In the genomic region with DNA sequence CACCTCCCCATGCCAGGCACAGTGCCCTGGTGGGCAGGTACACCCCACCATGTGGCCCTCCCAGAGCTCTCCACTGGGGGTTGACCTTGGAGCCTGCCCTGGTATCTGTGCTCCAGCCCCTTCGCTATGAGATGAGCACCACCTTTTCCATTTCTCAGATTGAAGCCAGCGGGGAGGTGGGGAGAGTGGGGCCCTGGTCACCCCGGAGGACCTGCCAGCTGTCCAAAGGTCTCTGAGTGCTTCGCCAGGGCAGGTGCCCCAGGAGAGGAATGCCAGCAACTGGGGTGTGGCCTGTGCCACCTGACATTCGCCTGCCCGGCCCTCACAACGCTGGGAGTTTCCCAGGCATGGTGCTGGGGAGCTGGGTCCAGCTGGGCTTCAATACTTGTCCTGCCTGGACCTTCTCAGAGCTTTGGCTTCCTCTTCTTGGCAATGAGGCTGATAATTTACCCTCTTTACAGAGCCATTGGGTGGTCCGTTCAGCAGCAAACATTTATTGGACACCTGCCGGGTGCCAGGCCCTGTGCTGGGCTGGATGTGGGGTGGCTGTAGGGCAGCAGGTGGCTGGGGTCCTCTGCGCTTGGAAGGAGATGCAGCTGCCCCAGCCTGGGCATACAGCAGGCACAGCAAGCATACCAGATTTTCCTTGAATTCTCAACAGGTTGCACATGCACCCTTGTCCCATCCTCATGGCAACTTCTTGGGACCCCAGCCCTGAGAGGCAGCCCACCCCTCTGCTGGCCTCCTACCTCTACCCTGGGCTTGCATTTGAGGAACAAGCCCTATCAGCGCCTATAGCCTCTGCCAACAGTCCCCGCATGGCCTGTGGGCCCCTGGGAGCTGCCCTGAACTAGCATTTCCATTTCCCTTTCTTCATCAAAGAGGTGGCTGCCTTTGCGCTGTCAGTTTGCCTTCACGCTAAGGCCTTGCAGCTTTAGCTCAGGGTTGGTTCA, we compare ENCODE assay signal across 23 cellular contexts. TPM values are rescaled to one million over a fixed set of nuclear protein-coding genes. Genes with fewer than 3 reads are reported as not detected.
A peak's percentile ranks its signal among the peaks of the same experiment; 100 is the strongest.
DNase-seq lines count a peak whose midpoint lies in the region; ATAC-seq, FAIRE-seq and TF ChIP-seq lines count a peak whose summit lies in the region.
"Had no signal": no experiment of that assay in that cellular context is flagged by ENCODE, and none has a peak within 500 bp of the region (broad histone marks: within the 10 kb centered on the region; RNA-seq: fewer than 3 reads in every experiment).

No MANE protein-coding gene starts in this region.

- no peaks in the 10 kb centered on the region for H3K79me2 ChIP-seq in K562 (ENCODE audit: control insufficient read depth, insufficient read depth, low read length)

- whole genome bisulfite sequencing in K562 (ENCODE audit: insufficient coverage, low coverage, missing lambda C conversion rate) = 33% methylated on average over 13 of the region's 14 CpGs

- no peak for TF ChIP-seq POLR2A in K562 (conservative IDR thresholded peaks at IDR 0.05)

- peaks cover 3% of the 10 kb centered on the region for H3K9me1 ChIP-seq in K562 (ENCODE audit: control insufficient read depth, insufficient read depth, low read length)

- in situ Hi-C loops in K562 (cut with MboI) = no loop called here

- DNase-seq in activated T-cell treated with anti-CD3 and anti-CD28 coated beads, Interleukin-2, amount 50 U/mL, for 24 hours = peak; percentile 25
- no peak for DNase-seq in activated T-cell treated with anti-CD3 and anti-CD28 coated beads, Interleukin-2, amount 50 U/mL, for 1 hour
- DNase-seq in K562 (ENCODE audit: extremely low read depth in 1 of 4, low spot score in 3 of 4) (no peak), mesenteric fat pad (ENCODE audit: low spot score) (peak; percentile 80), kidney glomerular epithelial cell (lab: John Stamatoyannopoulos, UW) (no peak)
- no peak for DNase-seq in activated CD4-positive, alpha-beta T cell treated with anti-CD3 and anti-CD28 coated beads for 1 hour
- DNase-seq in activated naive CD4-positive, alpha-beta T cell treated with Interleukin-2 at 50 U/mL for 16 hours = no peak
- DNase-seq: activated CD8-positive, alpha-beta T cell treated with anti-CD3 and anti-CD28 coated beads for 36 hours; brain microvascular endothelial cell; C1 segment of cervical spinal cord; cortex of kidney; heart left ventricle; NCI-H1105; NCI-H2107; NCI-H524; SHP77; T-helper 1 cell had no signal

- peak overlapping the region; percentile 54; the same call in 1 of the 2 replicates for H2AFZ ChIP-seq in K562 (ENCODE audit: low read depth, low read length)

- H3K4me3 Mint-ChIP-seq in activated T-cell treated with anti-CD3 and anti-CD28 coated beads, Interleukin-2, amount 50 U/mL, for 24 hours = no peak overlapping the region
- H3K4me3 Mint-ChIP-seq: activated CD8-positive, alpha-beta T cell treated with anti-CD3 and anti-CD28 coated beads for 36 hours; activated T-helper 17 cell treated with anti-CD3 and anti-CD28 coated beads, Interleukin-2, amount 50 U/mL, for 72 hours; naive thymus-derived CD4-positive, alpha-beta T cell had no signal

- H3K4me3 ChIP-seq in K562 = no peak overlapping the region
- H3K4me3 ChIP-seq: heart left ventricle had no signal

- H3K4me1 Mint-ChIP-seq in activated T-cell treated with anti-CD3 and anti-CD28 coated beads, Interleukin-2, amount 50 U/mL, for 24 hours (ENCODE audit: low read depth) = peaks cover 28% of the 10 kb centered on the region

- H3K9ac ChIP-seq in K562 (ENCODE audit: insufficient read depth in 1 of 2, low read depth in 2 of 2, low read length in 2 of 2) = peak overlapping the region in 1 of 2 experiments; percentile 35; a peak in 2 of 4 replicates

- intact Hi-C loops in K562 (cut with micrococcal nuclease) = loop anchor here (10.0 kb wide), 1 partner anchor 677 kb away; no protein-coding TSS in a partner anchor

- H3K9me3 ChIP-seq in K562 (replicated peaks; ENCODE audit: control insufficient read depth, insufficient read depth, low read depth, low read length) = no peaks in the 10 kb centered on the region; the same call in 1 of the 2 replicates
- H3K9me3 ChIP-seq: heart left ventricle had no signal

- no peak overlapping the region for H3K27ac Mint-ChIP-seq in activated T-cell treated with anti-CD3 and anti-CD28 coated beads, Interleukin-2, amount 50 U/mL, for 24 hours
- H3K27ac Mint-ChIP-seq: activated CD8-positive, alpha-beta T cell treated with anti-CD3 and anti-CD28 coated beads for 36 hours; activated T-helper 17 cell treated with anti-CD3 and anti-CD28 coated beads, Interleukin-2, amount 50 U/mL, for 72 hours; naive thymus-derived CD4-positive, alpha-beta T cell had no signal

- CTCF ChIA-PET in K562 (lab: Yijun Ruan, JAX; ENCODE audit: low intra/inter-chr PET ratio) = no interaction called here

- no peaks in the 10 kb centered on the region for H3K27me3 Mint-ChIP-seq in activated T-cell treated with anti-CD3 and anti-CD28 coated beads, Interleukin-2, amount 50 U/mL, for 24 hours
- H3K27me3 Mint-ChIP-seq: activated CD8-positive, alpha-beta T cell treated with anti-CD3 and anti-CD28 coated beads for 36 hours; activated T-helper 17 cell treated with anti-CD3 and anti-CD28 coated beads, Interleukin-2, amount 50 U/mL, for 72 hours had no signal

- TF ChIP-seq EP300 in K562 (IDR thresholded peaks at IDR 0.05; ENCODE audit: low read length) = no peak

- FAIRE-seq in K562 (lab: Jason Lieb, UNC) = peak; percentile 62

- no peaks in the 10 kb centered on the region for H4K20me1 ChIP-seq in K562 (replicated peaks; ENCODE audit: control insufficient read depth, insufficient read depth, low read length)

- H3K4me2 ChIP-seq in K562 (ENCODE audit: insufficient read depth, low read length) = no peak overlapping the region

- H3K9me3 Mint-ChIP-seq in activated T-cell treated with anti-CD3 and anti-CD28 coated beads, Interleukin-2, amount 50 U/mL, for 24 hours = no peaks in the 10 kb centered on the region
- H3K9me3 Mint-ChIP-seq: activated T-helper 17 cell treated with anti-CD3 and anti-CD28 coated beads, Interleukin-2, amount 50 U/mL, for 72 hours had no signal

- no TSS peak for BruUV-seq in K562 (replicated peaks; lab: Mats Ljungman, UMichigan)

- no peak for TF ChIP-seq CTCF in K562 (IDR thresholded peaks at IDR 0.05 in 2 of 3, conservative IDR thresholded peaks at IDR 0.05 in 1 of 3; ENCODE audit: insufficient read depth in 2 of 3, low read depth in 1 of 3, low read length in 3 of 3)

- H3K4me1 ChIP-seq in K562 (replicated peaks in 1 of 2; ENCODE audit: control insufficient read depth in 2 of 2, insufficient read depth in 2 of 2, low read length in 2 of 2) = peaks cover 22 to 30% of the 10 kb centered on the region in 2 experiments

- peaks cover 2% of the 10 kb centered on the region for H3K36me3 Mint-ChIP-seq in activated T-cell treated with anti-CD3 and anti-CD28 coated beads, Interleukin-2, amount 50 U/mL, for 24 hours (ENCODE audit: low read depth)

- TF ChIP-seq RAD21 in K562 (CRISPR knock-in tag; conservative IDR thresholded peaks at IDR 0.05 in 1 of 2, IDR thresholded peaks at IDR 0.05 in 1 of 2) = no peak

- H3K27me3 ChIP-seq in K562 (ENCODE audit: control insufficient read depth in 2 of 2, insufficient read depth in 2 of 2, low read length in 2 of 2) = no peaks in the 10 kb centered on the region
- H3K27me3 ChIP-seq: brain microvascular endothelial cell, heart left ventricle had no signal

- H3K36me3 ChIP-seq in K562 (ENCODE audit: control insufficient read depth, insufficient read depth, low read length) = no peaks in the 10 kb centered on the region
- H3K36me3 ChIP-seq: brain microvascular endothelial cell, heart left ventricle had no signal

- POLR2A ChIA-PET in K562 (lab: Yijun Ruan, JAX) = interaction anchor here (0.6 to 1.6 kb wide), 2 partner anchors 8 to 92 kb away, joined by 3 to 5 read pairs; no protein-coding TSS in a partner anchor

- ATAC-seq in K562 = no peak
- no peak for ATAC-seq in GM19397 (IDR thresholded peaks at IDR 0.05; ENCODE audit: unreplicated experiment)
- ATAC-seq: activated CD8-positive, alpha-beta T cell treated with anti-CD3 and anti-CD28 coated beads for 36 hours; activated T-helper 17 cell treated with anti-CD3 and anti-CD28 coated beads, Interleukin-2, amount 50 U/mL, for 72 hours; heart left ventricle; naive thymus-derived CD4-positive, alpha-beta T cell had no signal

- no peak overlapping the region for H3K27ac ChIP-seq in K562 (ENCODE audit: extremely low read depth, low read depth, low read length)
- H3K27ac ChIP-seq: brain microvascular endothelial cell, heart left ventricle had no signal

RNA-seq across cellular contexts. Expression of a gene that starts 5.7 kb away (rescaled TPM):
- 0.58 and 3.1 TPM in 2 replicates for total RNA-seq in K562 (2011; cell fraction: chromatin; rRNA removed; ENCODE audit: low replicate concordance)
- 1.8 and 2.0 TPM in 2 replicates for total RNA-seq in K562 (2011; cell fraction: nucleolus; rRNA removed)
- total RNA-seq in K562 (2011; cell fraction: nucleoplasm; rRNA removed) = 0.81 and 1.7 TPM in 2 replicates
- total RNA-seq in K562 (2014; rRNA removed) = 0.41 and 0.49 TPM in 2 replicates
- total RNA-seq in K562 (2014; rRNA removed; fragmentation: Illumina TruSeq; extraction: Trizol) = 0.07 TPM in 1 of 2 replicates, not detected in the other
- total RNA-seq in K562 (2015; rRNA removed; fragmentation: Illumina TruSeq; extraction: Trizol) = 0.18 and 0.19 TPM in 2 replicates
- total RNA-seq in K562 (2021) = 0.80 and 0.98 TPM in 2 replicates
- 0.35 and 0.39 TPM in 2 replicates for polyA plus RNA-seq in K562 (2011; rRNA removed)
- 0.18 and 0.63 TPM in 2 replicates for polyA plus RNA-seq in K562 (2011; cell fraction: cytosol; rRNA removed)
- 2.9 and 5.1 TPM in 2 replicates for polyA plus RNA-seq in K562 (2011; cell fraction: nucleus; rRNA removed)
- polyA plus RNA-seq in K562 (2012) = 0.76 and 3.9 TPM in 2 replicates
- polyA plus RNA-seq in K562 (2014; fragmentation: Illumina TruSeq; extraction: Trizol) = 0.21 and 0.22 TPM in 2 replicates
- under 1 TPM in 1 of 2 experiments, not detected in 1; 0.06 TPM for polyA plus RNA-seq in K562 (2014; fragmentation: Nextera tagmentation; extraction: Ambion mirVana)
- polyA plus RNA-seq in K562 (2014; rRNA removed) = 0.20 and 0.76 TPM in 2 replicates
- 0.15 and 0.46 TPM in 2 replicates for polyA minus RNA-seq in K562 (2011; rRNA and poly(A)+ RNA removed)
- not detected in 2 replicates for polyA minus RNA-seq in K562 (2011; cell fraction: cytosol; rRNA and poly(A)+ RNA removed)
- polyA minus RNA-seq in K562 (2011; cell fraction: nucleus; rRNA and poly(A)+ RNA removed) = 0.81 TPM in 1 of 2 replicates, not detected in the other
- 1.3 TPM for total RNA-seq in mesenteric fat pad
- total RNA-seq: A673, H4, lung microvascular endothelial cell had no signal

RNA-seq across cellular contexts. Expression of a gene that starts 38.2 kb away (rescaled TPM):
- 36.2 and 42.2 TPM in 2 replicates for total RNA-seq in K562 (2011; cell fraction: chromatin; rRNA removed; ENCODE audit: low replicate concordance)
- 17.0 and 25.8 TPM in 2 replicates for total RNA-seq in K562 (2011; cell fraction: nucleolus; rRNA removed)
- total RNA-seq in K562 (2011; cell fraction: nucleoplasm; rRNA removed) = 19.2 and 23.9 TPM in 2 replicates
- total RNA-seq in K562 (2014; rRNA removed) = 2.2 TPM in 2 replicates
- 3.6 and 5.0 TPM in 2 replicates for total RNA-seq in K562 (2014; rRNA removed; fragmentation: Illumina TruSeq; extraction: Trizol)
- total RNA-seq in K562 (2015; rRNA removed; fragmentation: Illumina TruSeq; extraction: Trizol) = 6.7 and 6.8 TPM in 2 replicates
- total RNA-seq in K562 (2021) = 4.0 and 4.5 TPM in 2 replicates
- 6.1 and 7.1 TPM in 2 replicates for polyA plus RNA-seq in K562 (2011; rRNA removed)
- 1.4 and 2.2 TPM in 2 replicates for polyA plus RNA-seq in K562 (2011; cell fraction: cytosol; rRNA removed)
- polyA plus RNA-seq in K562 (2011; cell fraction: nucleus; rRNA removed) = 22.7 and 23.4 TPM in 2 replicates
- 5.3 and 10.9 TPM in 2 replicates for polyA plus RNA-seq in K562 (2012)
- polyA plus RNA-seq in K562 (2014; fragmentation: Illumina TruSeq; extraction: Trizol) = 3.4 and 4.0 TPM in 2 replicates
- polyA plus RNA-seq in K562 (2014; fragmentation: Nextera tagmentation; extraction: Ambion mirVana) = 1 to 10 TPM in 1 of 2 experiments, under 1 TPM in 1; 0.65 to 1.2 TPM
- 4.2 and 6.0 TPM in 2 replicates for polyA plus RNA-seq in K562 (2014; rRNA removed)
- 11.2 and 14.2 TPM in 2 replicates for polyA minus RNA-seq in K562 (2011; rRNA and poly(A)+ RNA removed)
- polyA minus RNA-seq in K562 (2011; cell fraction: cytosol; rRNA and poly(A)+ RNA removed) = 1.4 and 2.4 TPM in 2 replicates
- polyA minus RNA-seq in K562 (2011; cell fraction: nucleus; rRNA and poly(A)+ RNA removed) = 9.6 and 20.2 TPM in 2 replicates
- total RNA-seq in mesenteric fat pad = 5.9 TPM

RNA-seq across cellular contexts. Expression of a gene that starts 43.9 kb away (rescaled TPM):
- total RNA-seq in K562 (2011; cell fraction: chromatin; rRNA removed; ENCODE audit: low replicate concordance) = 58.6 and 187 TPM in 2 replicates
- total RNA-seq in K562 (2011; cell fraction: nucleolus; rRNA removed) = 122 and 125 TPM in 2 replicates
- 80.8 and 84.3 TPM in 2 replicates for total RNA-seq in K562 (2011; cell fraction: nucleoplasm; rRNA removed)
- total RNA-seq in K562 (2014; rRNA removed) = 22.1 and 27.9 TPM in 2 replicates
- 12.0 and 16.2 TPM in 2 replicates for total RNA-seq in K562 (2014; rRNA removed; fragmentation: Illumina TruSeq; extraction: Trizol)
- 26.4 and 26.7 TPM in 2 replicates for total RNA-seq in K562 (2015; rRNA removed; fragmentation: Illumina TruSeq; extraction: Trizol)
- total RNA-seq in K562 (2021) = 41.0 and 43.0 TPM in 2 replicates
- 40.9 and 47.4 TPM in 2 replicates for polyA plus RNA-seq in K562 (2011; rRNA removed)
- polyA plus RNA-seq in K562 (2011; cell fraction: cytosol; rRNA removed) = 50.7 and 71.9 TPM in 2 replicates
- 306 and 320 TPM in 2 replicates for polyA plus RNA-seq in K562 (2011; cell fraction: nucleus; rRNA removed)
- polyA plus RNA-seq in K562 (2012) = 37.9 and 120 TPM in 2 replicates
- polyA plus RNA-seq in K562 (2014; fragmentation: Illumina TruSeq; extraction: Trizol) = 22.5 and 29.2 TPM in 2 replicates
- polyA plus RNA-seq in K562 (2014; fragmentation: Nextera tagmentation; extraction: Ambion mirVana) = 1 to 10 TPM in 1 of 2 experiments, under 1 TPM in 1; 0.49 to 2.3 TPM
- 42.3 and 46.1 TPM in 2 replicates for polyA plus RNA-seq in K562 (2014; rRNA removed)
- 16.2 and 25.4 TPM in 2 replicates for polyA minus RNA-seq in K562 (2011; rRNA and poly(A)+ RNA removed)
- 19.1 and 23.3 TPM in 2 replicates for polyA minus RNA-seq in K562 (2011; cell fraction: cytosol; rRNA and poly(A)+ RNA removed)
- 68.1 and 83.7 TPM in 2 replicates for polyA minus RNA-seq in K562 (2011; cell fraction: nucleus; rRNA and poly(A)+ RNA removed)
- 47.6 TPM for total RNA-seq in mesenteric fat pad

Comparison
In these comparisons a context has a peak if more than half of its experiments do, and no peak if none do; other contexts are left out.
1. DNase-seq: peak in activated T-cell treated with anti-CD3 and anti-CD28 coated beads, Interleukin-2, amount 50 U/mL, for 24 hours (single experiment) and mesenteric fat pad (single experiment); none in activated T-cell treated with anti-CD3 and anti-CD28 coated beads, Interleukin-2, amount 50 U/mL, for 1 hour (single experiment), K562 (0 of 4), activated CD4-positive, alpha-beta T cell treated with anti-CD3 and anti-CD28 coated beads for 1 hour (single experiment), activated naive CD4-positive, alpha-beta T cell treated with Interleukin-2 at 50 U/mL for 16 hours (single experiment) and kidney glomerular epithelial cell (single experiment).